In the genomic region with DNA sequence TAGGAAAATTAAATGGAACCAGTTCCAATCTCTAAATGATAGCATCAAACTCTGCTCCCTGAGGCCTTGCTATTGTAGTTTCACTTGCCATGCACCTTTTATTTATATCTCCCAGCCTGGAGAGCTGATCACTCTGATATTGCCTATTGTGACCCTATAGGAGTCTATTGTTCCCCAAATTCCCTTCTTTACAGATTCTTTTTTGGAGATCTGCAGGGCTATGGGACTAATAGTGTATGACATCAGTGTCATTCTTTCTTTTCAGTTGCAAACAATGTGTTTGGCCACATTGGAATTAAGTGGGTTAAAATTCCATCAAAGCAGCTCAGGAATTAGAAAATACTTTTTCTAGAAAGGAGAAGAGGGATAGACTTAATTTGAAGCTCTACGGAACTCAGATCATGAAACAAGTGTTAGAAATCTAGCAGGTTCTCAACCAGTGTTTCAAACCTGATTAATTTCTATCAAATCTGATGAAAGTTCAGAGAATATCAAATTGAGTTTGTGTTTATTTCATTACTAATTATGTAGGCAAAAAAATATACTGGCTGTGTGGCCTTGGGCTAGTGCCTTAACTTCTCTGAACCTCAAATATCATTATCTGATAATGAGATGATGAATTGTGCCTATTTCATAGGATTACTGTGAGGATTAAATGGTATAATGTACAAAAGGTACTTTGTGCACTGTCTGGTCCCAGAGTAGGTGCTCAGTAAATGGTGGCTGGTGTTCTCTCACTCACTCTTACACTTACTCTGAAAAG, we compare ENCODE assay signal across 28 cellular contexts.
"Had no signal": no experiment of that assay in that cellular context is flagged by ENCODE, and none has a peak within 500 bp of the region (broad histone marks: within the 10 kb centered on the region; RNA-seq: fewer than 3 reads in every experiment).

No MANE protein-coding gene starts in this region.

- H3K4me1 ChIP-seq: esophagus squamous epithelium, heart right ventricle, lower lobe of right lung, parathyroid adenoma, right atrium auricular region, testis, tibial artery had no signal

- H2AFZ ChIP-seq: parathyroid adenoma had no signal

- H3K36me3 ChIP-seq: esophagus squamous epithelium, heart right ventricle, lower lobe of right lung, neutrophil, right atrium auricular region, tibial artery had no signal

- ATAC-seq: heart right ventricle; left ventricle myocardium superior; lower lobe of right lung; natural killer cell; sciatic nerve; stimulated activated memory B cell treated with anti-CD40 and anti-IgM and Interleukin-4, amounts not matched to agents 10 μg/mL and 1 μg/mL and 100 μg/mL, for 72 hours; stimulated activated naive CD8-positive, alpha-beta T cell treated with anti-CD3 and anti-CD28 coated beads, Interleukin-15, Interleukin-2, amounts not matched to agents 100 U/mL and 50 U/mL, for 24 hours had no signal

- H3K36me3 Mint-ChIP-seq: natural killer cell; stimulated activated memory B cell treated with anti-CD40 and anti-IgM and Interleukin-4, amounts not matched to agents 10 μg/mL and 1 μg/mL and 100 μg/mL, for 72 hours had no signal

- H3K9me3 ChIP-seq: esophagus squamous epithelium, heart right ventricle, lower lobe of right lung, neutrophil, right atrium auricular region, testis, tibial artery had no signal

- H3K79me2 ChIP-seq: parathyroid adenoma had no signal

- H3K27ac Mint-ChIP-seq: natural killer cell; progenitor cell of endocrine pancreas; stimulated activated memory B cell treated with anti-CD40 and anti-IgM and Interleukin-4, amounts not matched to agents 10 μg/mL and 1 μg/mL and 100 μg/mL, for 72 hours; type B pancreatic cell had no signal

- H3K9ac ChIP-seq: parathyroid adenoma had no signal

- H3K27me3 Mint-ChIP-seq: progenitor cell of endocrine pancreas; stimulated activated memory B cell treated with anti-CD40 and anti-IgM and Interleukin-4, amounts not matched to agents 10 μg/mL and 1 μg/mL and 100 μg/mL, for 72 hours; type B pancreatic cell had no signal

- H3K9me3 Mint-ChIP-seq: natural killer cell had no signal

- H3K4me3 ChIP-seq: coronary artery, esophagus squamous epithelium, heart right ventricle, lower lobe of right lung, right atrium auricular region, smooth muscle cell, testis, tibial artery had no signal

- H3K4me1 Mint-ChIP-seq: natural killer cell; stimulated activated memory B cell treated with anti-CD40 and anti-IgM and Interleukin-4, amounts not matched to agents 10 μg/mL and 1 μg/mL and 100 μg/mL, for 72 hours had no signal

- DNase-seq: dermis blood vessel endothelial cell; effector memory CD4-positive, alpha-beta T cell; erythroblast; esophagus squamous epithelium; foreskin melanocyte; glutamatergic neuron; heart right ventricle; hippocampal formation; left ventricle myocardium superior; lower lobe of right lung; natural killer cell; stimulated activated CD4-positive, alpha-beta T cell treated with anti-CD3 and anti-CD28 coated beads, Interleukin-12 subunit alpha, Interleukin-12 subunit beta, amount 100 ng/mL, for 4 hours; stimulated activated CD4-positive, alpha-beta T cell treated with anti-CD3 and anti-CD28 coated beads, Interleukin-4, amount 100 ng/mL, for 4 hours; stimulated activated naive CD8-positive, alpha-beta T cell treated with anti-CD3 and anti-CD28 coated beads, Interleukin-15, Interleukin-2, amounts not matched to agents 100 U/mL and 50 U/mL, for 24 hours; substantia nigra; testis; tibial artery had no signal

- FAIRE-seq: endometrium, keratinocyte had no signal

- H3K4me2 ChIP-seq: smooth muscle cell had no signal

- H3K27ac ChIP-seq: coronary artery, esophagus squamous epithelium, heart right ventricle, lower lobe of right lung, neutrophil, parathyroid adenoma, right atrium auricular region, testis, tibial artery had no signal

- H3K27me3 ChIP-seq: esophagus squamous epithelium, neutrophil, right atrium auricular region, testis, tibial artery had no signal

- H3K4me3 Mint-ChIP-seq: natural killer cell; stimulated activated memory B cell treated with anti-CD40 and anti-IgM and Interleukin-4, amounts not matched to agents 10 μg/mL and 1 μg/mL and 100 μg/mL, for 72 hours; type B pancreatic cell had no signal
